In genomic region chr14:32709072-32709471, GRCh38 we compare ENCODE assay signal across 10 cellular contexts.
DNase-seq lines count a peak whose midpoint lies in the region; ATAC-seq, FAIRE-seq and TF ChIP-seq lines count a peak whose summit lies in the region.
"Had no signal": no experiment of that assay in that cellular context is flagged by ENCODE, and none has a peak within 500 bp of the region (broad histone marks: within the 10 kb centered on the region; RNA-seq: fewer than 3 reads in every experiment).

No MANE protein-coding gene starts in this region.

- TF ChIP-seq CTCF in esophagus squamous epithelium (IDR thresholded peaks at IDR 0.05) (no peak), mucosa of descending colon (IDR thresholded peaks at IDR 0.05) (no peak)

- no peak overlapping the region for H3K4me3 ChIP-seq in esophagus squamous epithelium
- no peak overlapping the region for H3K4me3 ChIP-seq in mucosa of descending colon
- H3K4me3 ChIP-seq: PC-9 had no signal

- H3K36me3 ChIP-seq in esophagus squamous epithelium (no peaks in the 10 kb centered on the region), mucosa of descending colon (ENCODE audit: low read depth) (no peaks in the 10 kb centered on the region)

- H3K27ac ChIP-seq in esophagus squamous epithelium = peak overlapping the region in 3 of 4 donors; percentile 54 to 62 (median 60)
- H3K27ac ChIP-seq: PC-9 had no signal

- H3K9me3 ChIP-seq in esophagus squamous epithelium (no peaks in the 10 kb centered on the region), mucosa of descending colon (no peaks in the 10 kb centered on the region)

- TF ChIP-seq POLR2A in esophagus squamous epithelium (IDR thresholded peaks at IDR 0.05) = no peak

- H3K27me3 ChIP-seq in esophagus squamous epithelium = no peaks in the 10 kb centered on the region

- WGBS in esophagus squamous epithelium, 2 donors = 30 to 34% methylated on average over 3 of the region's 3 CpGs

- DNase-seq in RKO (ENCODE audit: low spot score) (peak; percentile 22), esophagus squamous epithelium (lab: John Stamatoyannopoulos, UW) (no peak), mucosa of descending colon (peak in 1 of 3 donors; percentile 14), urothelium cell line (ENCODE audit: low spot score) (peak; percentile 15), UCSD-AML1 (lab: John Stamatoyannopoulos, UW; ENCODE audit: unreplicated experiment) (no peak), NCI-H2196 treated with DMSO at 0.1 percent for 48 hours (lab: John Stamatoyannopoulos, UW; ENCODE audit: unreplicated experiment) (no peak)
- DNase-seq: activated CD8-positive, alpha-beta memory T cell treated with anti-CD3 and anti-CD28 coated beads for 24 hours; Kasumi-1; PC-9 had no signal

- intact Hi-C loops in esophagus squamous epithelium (cut with DNase I) (no loop called here), mucosa of descending colon (cut with DNase I, micrococcal nuclease) (no loop called here)

- peak; percentile 35 for ATAC-seq in mucosa of descending colon
- no peak for ATAC-seq in GM21737 (IDR thresholded peaks at IDR 0.05; ENCODE audit: unreplicated experiment)

- H3K4me1 ChIP-seq in esophagus squamous epithelium (peaks cover 0 to 28% (median 3%) of the 10 kb centered on the region in 3 donors), mucosa of descending colon (ENCODE audit: low read depth) (peaks cover 2% of the 10 kb centered on the region)

- no peak for FAIRE-seq in urothelium cell line (lab: Jason Lieb, UNC)

Comparison
In these comparisons a context has a peak if more than half of its experiments do, and no peak if none do; other contexts are left out.
1. DNase-seq: peak in RKO (single experiment) and urothelium cell line (single experiment); none in esophagus squamous epithelium (single experiment), UCSD-AML1 (single experiment) and NCI-H2196 treated with DMSO at 0.1 percent for 48 hours (single experiment).